1 cellular context compared by ENCODE assay signal in genomic region chr13:31764556-31764955, GRCh38.
TF ChIP-seq lines count a peak whose summit lies in the region.

No MANE protein-coding gene starts in this region.

TF ChIP-seq in H1, 55 proteins besides CTCF, POLR2A, EP300 and RAD21:
- TF ChIP-seq SAP30 (IDR thresholded peaks at IDR 0.05; ENCODE audit: insufficient read depth, insufficient replicate concordance, low read length) (no peak), CBX8 (IDR thresholded peaks at IDR 0.05; ENCODE audit: borderline replicate concordance, low read depth, low read length) (no peak), YY1 (IDR thresholded peaks at IDR 0.05; ENCODE audit: low read depth, low read length) (no peak), GTF2F1 (IDR thresholded peaks at IDR 0.05; ENCODE audit: borderline replicate concordance, low read depth, low read length) (no peak), KDM5A (IDR thresholded peaks at IDR 0.05; ENCODE audit: low read length) (no peak), ATF3 (IDR thresholded peaks at IDR 0.05; ENCODE audit: insufficient read depth, low read depth, low read length) (no peak), TCF12 (IDR thresholded peaks at IDR 0.05; ENCODE audit: low read depth, low read length) (no peak), JUND (IDR thresholded peaks at IDR 0.05; ENCODE audit: low read length) (no peak), NANOG (IDR thresholded peaks at IDR 0.05; ENCODE audit: insufficient read depth, low read depth, low read length, poor library complexity, severe bottlenecking) (no peak), RXRA (IDR thresholded peaks at IDR 0.05; ENCODE audit: insufficient read depth, low read depth, low read length) (no peak), HDAC6 (IDR thresholded peaks at IDR 0.05; ENCODE audit: low read depth, low read length) (no peak)
